ENCODE assay signal across 8 cellular contexts in genomic region chr3:43894176-43895049, GRCh38.
DNase-seq lines count a peak whose midpoint lies in the region; ATAC-seq, FAIRE-seq and TF ChIP-seq lines count a peak whose summit lies in the region.

No MANE protein-coding gene starts in this region.

- CTCF ChIA-PET in A549 (lab: Yijun Ruan, JAX) (interaction anchor here (1.2 to 1.4 kb wide), 3 partner anchors 15 to 140 kb away, joined by 3 read pairs; no protein-coding TSS in a partner anchor), GM12878 (lab: Yijun Ruan, JAX) (interaction anchor here (1.2 to 1.5 kb wide), 3 partner anchors 14 to 220 kb away, joined by 3 to 5 read pairs (median 4); no protein-coding TSS in a partner anchor)

- no peaks in the 10 kb centered on the region for H3K36me3 ChIP-seq in GM12878 (ENCODE audit: control insufficient read depth in 2 of 2, insufficient read depth in 2 of 2, low read length in 1 of 2)
- no peaks in the 10 kb centered on the region for H3K36me3 ChIP-seq in psoas muscle (ENCODE audit: insufficient read depth in 1 of 2, low read depth in 1 of 2)

- H3K27me3 ChIP-seq in GM12878 (replicated peaks in 1 of 2; ENCODE audit: control insufficient read depth in 2 of 2, insufficient read depth in 2 of 2, low read length in 1 of 2) (peaks cover 0 to 6% of the 10 kb centered on the region in 2 experiments; a peak in 3 of 4 replicates), psoas muscle (ENCODE audit: insufficient read depth in 3 of 3, low read length in 2 of 3) (peaks cover 4 to 59% (median 9%) of the 10 kb centered on the region in 3 donors)

- peak; percentile 45 to 77 for DNase-seq in A549 (ENCODE audit: low read depth in 1 of 2, low spot score in 1 of 2)
- peak; percentile 94 for DNase-seq in NCI-H748 (lab: John Stamatoyannopoulos, UW; ENCODE audit: unreplicated experiment)
- no peak for DNase-seq in GM12878 (ENCODE audit: low read depth, low spot score)
- DNase-seq in iPS DF 19.7 (ENCODE audit: low read depth, low spot score), result peak; percentile 59
- peak; percentile 46 to 57 for DNase-seq in psoas muscle
- no peak for DNase-seq in NK-92 treated with Interleukin-12 subunit alpha and Interleukin-12 subunit beta, amount 100 ng/mL, for 24 hours (lab: John Stamatoyannopoulos, UW)
- no peak for DNase-seq in GM19240 (ENCODE audit: insufficient read length, low spot score)

- TF ChIP-seq RAD21 in A549 (conservative IDR thresholded peaks at IDR 0.05 in 1 of 2, IDR thresholded peaks at IDR 0.05 in 1 of 2) (no peak), GM12878 (IDR thresholded peaks at IDR 0.05; ENCODE audit: insufficient read depth, low read depth, low read length) (no peak)

- H3K9ac ChIP-seq in GM12878 (ENCODE audit: control insufficient read depth, insufficient read depth, low read length), result peak overlapping the region; percentile 23; the same call in 1 of the 2 replicates

- peaks cover 14% of the 10 kb centered on the region for H3K4me1 ChIP-seq in A549
- peaks cover 18% of the 10 kb centered on the region for H3K4me1 ChIP-seq in GM12878 (ENCODE audit: control insufficient read depth, insufficient read depth, low read length)
- no peaks in the 10 kb centered on the region for H3K4me1 ChIP-seq in psoas muscle

- TF ChIP-seq CTCF in A549 (IDR thresholded peaks at IDR 0.05) (no peak), GM12878 (IDR thresholded peaks at IDR 0.05 in 2 of 3, conservative IDR thresholded peaks at IDR 0.05 in 1 of 3; ENCODE audit: control insufficient read depth in 2 of 3, extremely low read depth in 1 of 3, insufficient read depth in 1 of 3, low read depth in 3 of 3, low read length in 3 of 3) (0 out of 6 replicates have a peak, but pooled peaks of 1 of the 3 experiments have one; percentile 13), psoas muscle (IDR thresholded peaks at IDR 0.05) (no peak)

- H3K4me2 ChIP-seq in A549 (peak overlapping the region; percentile 79), GM12878 (ENCODE audit: control insufficient read depth, insufficient read depth) (peak overlapping the region; percentile 86)

- WGBS in A549 (ENCODE audit: missing lambda C conversion rate), result 55% methylated on average over 38 of the region's 63 CpGs
- 3% methylated on average over 62 of the region's 63 CpGs for WGBS in GM12878 (ENCODE audit: insufficient coverage, insufficient replicate concordance, low lambda C conversion rate, missing lambda C conversion rate)
- WGBS in psoas muscle, 3 donors, result 4 to 7% (median 4%) methylated on average over 45 to 63 of the region's 63 CpGs

- H3K4me3 ChIP-seq in A549, result peak overlapping the region; percentile 42
- H3K4me3 ChIP-seq in GM12878, result peak overlapping the region; percentile 69; the same call in 1 of the 2 replicates
- H3K4me3 ChIP-seq in psoas muscle, result peak overlapping the region; percentile 65

- SMC1A ChIA-PET in GM12878 (lab: Charles Lee; ENCODE audit: uncharacterized antibody, unreplicated experiment), result interaction anchor here (0.7 to 2.4 kb wide), 4 partner anchors 13 to 63 kb away, joined by 3 to 9 read pairs (median 3); no protein-coding TSS in a partner anchor

- in situ Hi-C loops in GM12878 (cut with MboI), result no loop called here

- peak overlapping the region; percentile 59 for H2AFZ ChIP-seq in GM12878 (ENCODE audit: control insufficient read depth, low read depth, low read length)

- no peaks in the 10 kb centered on the region for H4K20me1 ChIP-seq in GM12878 (ENCODE audit: control insufficient read depth, insufficient read depth)

- H3K27ac ChIP-seq in A549, result peak overlapping the region; percentile 80 to 96
- no peak overlapping the region for H3K27ac ChIP-seq in GM12878 (ENCODE audit: control insufficient read depth, insufficient read depth)
- no peak overlapping the region for H3K27ac ChIP-seq in psoas muscle

- TF ChIP-seq EP300 in A549 (IDR thresholded peaks at IDR 0.05), result no peak
- TF ChIP-seq EP300 in GM12878 (IDR thresholded peaks at IDR 0.05; ENCODE audit: borderline replicate concordance in 1 of 2, control insufficient read depth in 1 of 2, low read depth in 2 of 2, low read length in 2 of 2), result no peak

- peak; percentile 65 for TF ChIP-seq POLR2A in A549 (IDR thresholded peaks at IDR 0.05; ENCODE audit: low read length)
- no peak for TF ChIP-seq POLR2A in GM12878 (IDR thresholded peaks at IDR 0.05; ENCODE audit: low read depth, low read length)

- FAIRE-seq in A549 (lab: Jason Lieb, UNC) (no peak), GM12878 (lab: Jason Lieb, UNC) (no peak)

- H3K9me3 ChIP-seq in A549 (peaks cover 16% of the 10 kb centered on the region), GM12878 (replicated peaks; ENCODE audit: control insufficient read depth, insufficient read depth, low read length) (peaks cover 1% of the 10 kb centered on the region), psoas muscle (no peaks in the 10 kb centered on the region)

- ATAC-seq in A549, result peak; percentile 96 to 98
- ATAC-seq in GM18498 (IDR thresholded peaks at IDR 0.05; ENCODE audit: unreplicated experiment), result peak; percentile 58
- peak; percentile 85 for ATAC-seq in GM12878
- ATAC-seq in psoas muscle, result peak; percentile 36 to 75 (median 62)

- intact Hi-C loops in GM12878 (cut with micrococcal nuclease; ENCODE audit: unreplicated experiment) (loop anchor here (5.0 kb wide), 1 partner anchor 103 kb away; no protein-coding TSS in a partner anchor), psoas muscle (cut with DNase I) (no loop called here)

- H3K79me2 ChIP-seq in GM12878 (ENCODE audit: control insufficient read depth, insufficient read depth, low read length), result no peaks in the 10 kb centered on the region

- BruUV-seq in GM12878 (replicated peaks; lab: Mats Ljungman, UMichigan), result no TSS peak

- RAD21 ChIA-PET in GM12878 (lab: Charles Lee; ENCODE audit: unreplicated experiment), result interaction anchor here (1.4 kb wide), 1 partner anchor 13 kb away, joined by 4 read pairs; no protein-coding TSS in a partner anchor

- POLR2A ChIA-PET in A549 (lab: Yijun Ruan, JAX), result interaction anchor here (0.7 to 1.0 kb wide), 9 partner anchors 24 to 1063 kb away, joined by 3 to 5 read pairs (median 3); no protein-coding TSS in a partner anchor
- POLR2A ChIA-PET in GM12878 (lab: Charles Lee), result no interaction called here

TF ChIP-seq in A549, 52 proteins besides CTCF, POLR2A, EP300 and RAD21 (continues in another document):
- TF ChIP-seq ZFP36 (IDR thresholded peaks at IDR 0.05; ENCODE audit: borderline replicate concordance, partially characterized antibody) (peak; percentile 22), MYC (IDR thresholded peaks at IDR 0.05; ENCODE audit: borderline replicate concordance, low read length) (peak; percentile 60; the same call in 1 of the 2 replicates), ZNF302 (CRISPR knock-in tag; IDR thresholded peaks at IDR 0.05) (0 out of 2 replicates have a peak, but pooled peaks have one; percentile 23), JUN (IDR thresholded peaks at IDR 0.05) (peak in 1 of 2 experiments; percentile 46; a peak in 1 of 5 replicates), FOSB (CRISPR knock-in tag; IDR thresholded peaks at IDR 0.05) (no peak), NPAS2 (CRISPR knock-in tag; IDR thresholded peaks at IDR 0.05; ENCODE audit: borderline replicate concordance) (peak; percentile 61; the same call in 1 of the 2 replicates), ATOH8 (CRISPR knock-in tag; IDR thresholded peaks at IDR 0.05; ENCODE audit: low read depth) (peak; percentile 84; the same call in 1 of the 2 replicates), KDM5A (IDR thresholded peaks at IDR 0.05) (no peak), FOXS1 (CRISPR knock-in tag; IDR thresholded peaks at IDR 0.05) (0 out of 2 replicates have a peak, but pooled peaks have one; percentile 56)

TF ChIP-seq in GM12878, 131 proteins besides CTCF, POLR2A, EP300 and RAD21 (continues in another document):
- TF ChIP-seq BCLAF1 (IDR thresholded peaks at IDR 0.05) (no peak), BRCA1 (IDR thresholded peaks at IDR 0.05; ENCODE audit: low read depth, low read length) (no peak), E4F1 (IDR thresholded peaks at IDR 0.05; ENCODE audit: borderline replicate concordance, partially characterized antibody) (no peak), TCF7 (IDR thresholded peaks at IDR 0.05; ENCODE audit: borderline replicate concordance) (no peak)

Comparison
In these comparisons a context has a peak if more than half of its experiments do, and no peak if none do; other contexts are left out.
1. DNase-seq: peak in A549 (2 of 2), NCI-H748 (single experiment), iPS DF 19.7 (single experiment) and psoas muscle (2 of 2); none in GM12878 (single experiment), NK-92 treated with Interleukin-12 subunit alpha and Interleukin-12 subunit beta, amount 100 ng/mL, for 24 hours (single experiment) and GM19240 (single experiment).
2. H3K27ac ChIP-seq: peak in A549 (2 of 2); none in GM12878 (single experiment) and psoas muscle (single experiment).
3. Of the 24 proteins assayed by ChIP-seq in both GM12878 and A549: peak only in GM12878: BHLHE40; only in A549: MAX and POLR2A; in both: MYC and USF2; in neither: 18; mixed calls (peak in some experiments, not most) for 1.
4. Peak in every context shown above with its lines, with median percentiles within 50 percentile points of each other: ATAC-seq and H3K4me3 ChIP-seq.